ENCODE assay signal across 20 cellular contexts in the genomic region with DNA sequence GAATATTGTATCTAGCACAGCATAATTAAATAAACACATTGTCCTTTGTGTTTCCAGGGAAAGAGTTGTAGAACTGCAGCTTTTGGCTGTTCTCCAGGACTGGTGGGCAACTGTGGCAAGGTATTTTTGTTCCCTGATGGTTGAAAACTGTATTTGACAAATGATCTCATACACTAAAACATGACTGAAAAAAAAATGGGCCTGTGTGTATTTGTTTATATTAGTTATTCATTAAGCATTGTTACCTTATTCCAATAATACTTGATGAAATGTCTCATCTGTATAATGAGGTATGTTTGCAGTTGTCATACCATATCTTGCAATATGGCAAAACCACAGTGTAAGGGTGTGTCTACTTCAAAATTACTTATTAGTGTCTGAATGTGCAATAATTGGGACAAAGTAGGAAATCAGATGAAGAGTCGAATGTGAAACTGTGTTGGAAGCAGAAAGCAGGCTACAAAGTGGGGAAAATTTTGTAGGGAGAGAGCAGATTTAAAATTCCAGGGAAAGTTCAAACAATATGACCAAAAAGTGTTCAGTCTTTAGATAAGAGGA.
"Had no signal": no experiment of that assay in that cellular context is flagged by ENCODE, and none has a peak within 500 bp of the region (broad histone marks: within the 10 kb centered on the region; RNA-seq: fewer than 3 reads in every experiment).

No MANE protein-coding gene starts in this region.

- H3K27ac ChIP-seq: breast epithelium, coronary artery, lower lobe of right lung, neutrophil, parathyroid adenoma, sigmoid colon, spleen, thyroid gland, WERI-Rb-1 had no signal

- ATAC-seq: activated T-cell treated with anti-CD3 and anti-CD28 coated beads, Interleukin-2, amount 50 U/mL, for 72 hours; natural killer cell treated with Interleukin-12 subunit alpha and Interleukin-12 subunit beta and Interleukin-15 and Interleukin-18, amount 100 ng/mL, for 72 hours; stimulated activated memory B cell treated with anti-CD40 and anti-IgM and Interleukin-4, amounts not matched to agents 10 μg/mL and 1 μg/mL and 100 μg/mL, for 72 hours had no signal

- DNase-seq: activated CD4-positive, alpha-beta T cell treated with anti-CD3 and anti-CD28 coated beads for 1 hour; activated effector memory CD4-positive, alpha-beta T cell treated with anti-CD3 and anti-CD28 coated beads, Interleukin-2, amount 50 U/mL, for 16 hours; activated naive CD4-positive, alpha-beta T cell treated with anti-CD3 and anti-CD28 coated beads, Interleukin-2, amount 50 U/mL, for 16 hours; activated T-cell treated with anti-CD3 and anti-CD28 coated beads, Interleukin-2, amount 50 U/mL, for 72 hours; aorta; foreskin melanocyte; glutamatergic neuron; hippocampal formation; lower lobe of right lung; sigmoid colon; spleen; stimulated activated CD4-positive, alpha-beta T cell treated with anti-CD3 and anti-CD28 coated beads, Interleukin-4, amount 100 ng/mL, for 4 hours; thyroid gland; WERI-Rb-1 had no signal

- H3K9me3 ChIP-seq: breast epithelium, lower lobe of right lung, neutrophil, sigmoid colon, spleen, thyroid gland had no signal

- H3K4me3 ChIP-seq: breast epithelium, coronary artery, lower lobe of right lung, sigmoid colon, spleen, thyroid gland had no signal

- H3K27me3 ChIP-seq: breast epithelium, neutrophil, sigmoid colon, spleen, thyroid gland had no signal

- H3K36me3 ChIP-seq: breast epithelium, lower lobe of right lung, neutrophil, sigmoid colon, spleen, thyroid gland, WERI-Rb-1 had no signal

- H3K4me1 ChIP-seq: breast epithelium, lower lobe of right lung, parathyroid adenoma, sigmoid colon, spleen, thyroid gland had no signal
